In genomic region chr7:151075662-151075971, GRCh38 we compare ENCODE assay signal across 1 cellular context.
TF ChIP-seq lines count a peak whose summit lies in the region.

No MANE protein-coding gene starts in this region.

TF ChIP-seq in IMR-90, 13 proteins besides CTCF, POLR2A, EP300 and RAD21:
- no peak for TF ChIP-seq CEBPB (IDR thresholded peaks at IDR 0.05; ENCODE audit: low read depth, low read length)
- no peak for TF ChIP-seq MAFK (IDR thresholded peaks at IDR 0.05; ENCODE audit: low read depth, low read length)
